18 cellular contexts compared by ENCODE assay signal in genomic region chr6:44917430-44917829, GRCh38.
"Had no signal": no experiment of that assay in that cellular context is flagged by ENCODE, and none has a peak within 500 bp of the region (broad histone marks: within the 10 kb centered on the region; RNA-seq: fewer than 3 reads in every experiment).

No MANE protein-coding gene starts in this region.

- H3K4me1 ChIP-seq: ascending aorta, esophagus squamous epithelium, gastrocnemius medialis, upper lobe of right lung had no signal

- H3K4me3 ChIP-seq: ascending aorta, esophagus squamous epithelium, gastrocnemius medialis, lung, upper lobe of right lung had no signal

- H3K27me3 ChIP-seq: ascending aorta, esophagus squamous epithelium, gastrocnemius medialis, upper lobe of right lung had no signal

- H3K9me3 ChIP-seq: ascending aorta, esophagus squamous epithelium, gastrocnemius medialis, upper lobe of right lung had no signal

- DNase-seq: activated CD4-positive, alpha-beta T cell treated with anti-CD3 and anti-CD28 coated beads, Interleukin-2, amount 50 U/mL, for 1 hour; activated CD8-positive, alpha-beta memory T cell treated with anti-CD3 and anti-CD28 coated beads, Interleukin-2, amount 50 U/mL, for 4 hours; activated effector memory CD4-positive, alpha-beta T cell treated with Interleukin-2 at 50 U/mL for 16 hours; activated naive CD4-positive, alpha-beta T cell treated with anti-CD3 and anti-CD28 coated beads, Interleukin-2, amount 50 U/mL, for 16 hours; activated T-cell treated with anti-CD3 and anti-CD28 coated beads, Interleukin-2, amount 50 U/mL, for 48 hours; effector CD8-positive, alpha-beta T cell; esophagus squamous epithelium; gastrocnemius medialis; head of caudate nucleus; kidney; posterior cingulate gyrus; stimulated activated naive B cell treated with anti-CD40 and anti-IgM and Interleukin-4, amounts not matched to agents 10 μg/mL and 1 μg/mL and 100 μg/mL, for 72 hours; upper lobe of right lung had no signal

- ATAC-seq: activated CD4-positive, CD25-positive, alpha-beta regulatory T cell treated with anti-CD3 and anti-CD28 coated beads, Interleukin-2, amount 50 U/mL, for 24 hours; gastrocnemius medialis; left lobe of liver; natural killer cell treated with Interleukin-12 subunit alpha and Interleukin-12 subunit beta and Interleukin-15 and Interleukin-18, amount 100 ng/mL, for 72 hours; stimulated activated naive B cell treated with anti-CD40 and anti-IgM and Interleukin-4, amounts not matched to agents 10 μg/mL and 1 μg/mL and 100 μg/mL, for 72 hours; upper lobe of right lung had no signal

- H3K36me3 ChIP-seq: ascending aorta, esophagus squamous epithelium, gastrocnemius medialis, upper lobe of right lung had no signal
